In genomic region chr2:189050110-189050712, GRCh38 we compare ENCODE assay signal across 22 cellular contexts.
DNase-seq lines count a peak whose midpoint lies in the region; ATAC-seq, FAIRE-seq and TF ChIP-seq lines count a peak whose summit lies in the region.
"Had no signal": no experiment of that assay in that cellular context is flagged by ENCODE, and none has a peak within 500 bp of the region (broad histone marks: within the 10 kb centered on the region; RNA-seq: fewer than 3 reads in every experiment).

No MANE protein-coding gene starts in this region.

- no peaks in the 10 kb centered on the region for H3K4me1 ChIP-seq in left lung
- H3K4me1 ChIP-seq: SJCRH30 had no signal

- intact Hi-C loops in left lung (cut with DNase I): no loop called here

- DNase-seq in HuH-7 (ENCODE audit: low spot score) (peak; percentile 7), WERI-Rb-1 (no peak), mesothelial cell of epicardium (ENCODE audit: low spot score in 2 of 2, unreplicated experiment in 2 of 2) (no peak), D721Med (ENCODE audit: insufficient read length, low spot score) (no peak), GM13977 (ENCODE audit: low spot score) (no peak), left lung (no peak)
- DNase-seq: Calu3; CD8-positive, alpha-beta memory T cell; DMS53; NCI-H1048; NCI-H1417; NCI-H187; NCI-H2081 treated with DMSO at 0.1 percent for 48 hours; NCI-H524 treated with DMSO at 0.1 percent for 48 hours; PC-9; SJCRH30 had no signal

- H3K4me3 ChIP-seq in WERI-Rb-1 (ENCODE audit: low read depth, low read length) (no peak overlapping the region), left lung (no peak overlapping the region)
- H3K4me3 ChIP-seq: GM23338, HAP-1, PC-9, SJCRH30 had no signal

- H3K27ac Mint-ChIP-seq in mesothelial cell of epicardium: peak overlapping the region; percentile 98
- H3K27ac Mint-ChIP-seq: B cell; CD8-positive, alpha-beta memory T cell; GM23338 had no signal

- peak overlapping the region; percentile 44 for H3K4me3 Mint-ChIP-seq in mesothelial cell of epicardium
- H3K4me3 Mint-ChIP-seq: B cell; CD8-positive, alpha-beta memory T cell; GM23338 had no signal

- H3K27ac ChIP-seq in WERI-Rb-1: peak overlapping the region; percentile 42
- no peak overlapping the region for H3K27ac ChIP-seq in left lung
- H3K27ac ChIP-seq: C4-2B, PC-9, SJCRH30 had no signal

- H3K27me3 Mint-ChIP-seq in mesothelial cell of epicardium (ENCODE audit: low read depth): no peaks in the 10 kb centered on the region
- H3K27me3 Mint-ChIP-seq: B cell had no signal

- H3K36me3 Mint-ChIP-seq in mesothelial cell of epicardium: peaks cover 37% of the 10 kb centered on the region
- H3K36me3 Mint-ChIP-seq: CD8-positive, alpha-beta memory T cell had no signal

- H3K9me3 ChIP-seq in WERI-Rb-1 (ENCODE audit: severe bottlenecking) (no peaks in the 10 kb centered on the region), left lung (no peaks in the 10 kb centered on the region)
- H3K9me3 ChIP-seq: HAP-1, SJCRH30 had no signal

- in situ Hi-C loops in GM13977 (cut with MboI; ENCODE audit: low pct_unique_long_range_greater_than_20kb, low sequenced_read_pairs, unreplicated experiment): no loop called here

- FAIRE-seq in D721Med (lab: Jason Lieb, UNC): no peak

- TF ChIP-seq CTCF in WERI-Rb-1 (IDR thresholded peaks at IDR 0.05; ENCODE audit: low read depth, low read length) (no peak), mesothelial cell of epicardium (IDR thresholded peaks at IDR 0.05; ENCODE audit: unreplicated experiment) (no peak), D721Med (IDR thresholded peaks at IDR 0.05; ENCODE audit: insufficient read depth, missing control alignments) (no peak), GM13977 (IDR thresholded peaks at IDR 0.05; ENCODE audit: extremely low read depth, insufficient read depth, missing control alignments) (no peak), left lung (IDR thresholded peaks at IDR 0.05) (no peak)

- H3K9me3 Mint-ChIP-seq in mesothelial cell of epicardium: no peaks in the 10 kb centered on the region
- H3K9me3 Mint-ChIP-seq: CD8-positive, alpha-beta memory T cell; GM23338 had no signal

- H3K36me3 ChIP-seq in WERI-Rb-1 (no peaks in the 10 kb centered on the region), left lung (no peaks in the 10 kb centered on the region)
- H3K36me3 ChIP-seq: HAP-1 had no signal

- H3K4me1 Mint-ChIP-seq in mesothelial cell of epicardium: peaks cover 31% of the 10 kb centered on the region
- H3K4me1 Mint-ChIP-seq: B cell; CD8-positive, alpha-beta memory T cell had no signal

- ATAC-seq in GM19023 (IDR thresholded peaks at IDR 0.05; ENCODE audit: unreplicated experiment): no peak
- ATAC-seq in left lung: no peak
- ATAC-seq: GM23338, Right ventricle myocardium inferior had no signal

- H3K27me3 ChIP-seq in WERI-Rb-1 (ENCODE audit: insufficient read depth, low read depth, severe bottlenecking) (no peaks in the 10 kb centered on the region), left lung (no peaks in the 10 kb centered on the region)
- H3K27me3 ChIP-seq: SJCRH30 had no signal
